Comparison of ENCODE assay signal across 16 cellular contexts in the genomic region with DNA sequence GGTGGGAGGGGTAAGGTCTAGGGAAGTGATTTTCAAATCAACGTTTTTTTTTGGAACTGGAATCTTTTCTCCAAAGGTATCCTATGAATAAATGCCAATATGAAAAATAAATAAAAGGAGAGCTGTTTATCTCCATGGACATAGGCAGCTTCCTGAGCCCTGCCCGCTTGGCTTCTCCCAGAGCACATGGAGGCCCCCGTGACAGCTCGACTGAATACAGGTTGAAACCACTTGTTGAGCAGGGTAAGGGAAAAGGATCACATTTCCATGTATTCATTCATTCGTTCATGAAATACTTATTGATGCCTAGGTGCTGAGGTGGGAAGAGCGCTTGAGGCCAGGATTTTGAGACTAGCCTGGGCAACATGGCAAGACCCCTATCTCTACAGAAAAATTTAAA.
DNase-seq lines count a peak whose midpoint lies in the region; ATAC-seq, FAIRE-seq and TF ChIP-seq lines count a peak whose summit lies in the region.
"Had no signal": no experiment of that assay in that cellular context is flagged by ENCODE, and none has a peak within 500 bp of the region (broad histone marks: within the 10 kb centered on the region; RNA-seq: fewer than 3 reads in every experiment).

No MANE protein-coding gene starts in this region.

- H3K36me3 ChIP-seq in BLaER1 = no peaks in the 10 kb centered on the region
- no peaks in the 10 kb centered on the region for H3K36me3 ChIP-seq in Loucy (ENCODE audit: insufficient read depth, low read length)
- H3K36me3 ChIP-seq in endothelial cell of umbilical vein (ENCODE audit: control insufficient read depth in 2 of 2, extremely low read depth in 1 of 2, insufficient read depth in 2 of 2, low read length in 2 of 2) = no peaks in the 10 kb centered on the region
- H3K36me3 ChIP-seq in osteoblast (ENCODE audit: insufficient read depth, low read length) = no peaks in the 10 kb centered on the region

- H3K4me3 Mint-ChIP-seq in neural crest cell = no peak overlapping the region
- H3K4me3 Mint-ChIP-seq: CD4-positive, CD25-positive, alpha-beta regulatory T cell; H9 had no signal

- peak overlapping the region; percentile 53 for H3K27ac Mint-ChIP-seq in neural crest cell (ENCODE audit: unreplicated experiment)
- H3K27ac Mint-ChIP-seq: CD4-positive, CD25-positive, alpha-beta regulatory T cell had no signal

- H3K9me3 ChIP-seq in BLaER1 = no peaks in the 10 kb centered on the region
- no peaks in the 10 kb centered on the region for H3K9me3 ChIP-seq in Loucy (ENCODE audit: insufficient read depth, low read depth, low read length)
- no peaks in the 10 kb centered on the region for H3K9me3 ChIP-seq in endothelial cell of umbilical vein (replicated peaks; ENCODE audit: control insufficient read depth, insufficient read depth, low read length)
- no peaks in the 10 kb centered on the region for H3K9me3 ChIP-seq in osteoblast (ENCODE audit: low read depth, low read length)

- H3K27me3 ChIP-seq in BLaER1 = no peaks in the 10 kb centered on the region
- no peaks in the 10 kb centered on the region for H3K27me3 ChIP-seq in Loucy (ENCODE audit: insufficient read depth, low read length, poor library complexity, severe bottlenecking)
- no peaks in the 10 kb centered on the region for H3K27me3 ChIP-seq in endothelial cell of umbilical vein (ENCODE audit: control insufficient read depth in 2 of 2, insufficient read depth in 2 of 2, low read length in 2 of 2)
- H3K27me3 ChIP-seq in osteoblast (ENCODE audit: insufficient read depth, low read length) = no peaks in the 10 kb centered on the region

- H3K9me2 ChIP-seq in Loucy (replicated peaks; ENCODE audit: low read depth, low read length) = no peaks in the 10 kb centered on the region

- POLR2A ChIA-PET in endothelial cell of umbilical vein (lab: Charles Lee) = no interaction called here

- H4K20me1 ChIP-seq in BLaER1 (no peaks in the 10 kb centered on the region), Loucy (ENCODE audit: insufficient read depth, low read length, poor library complexity, severe bottlenecking) (no peaks in the 10 kb centered on the region), endothelial cell of umbilical vein (replicated peaks; ENCODE audit: control insufficient read depth, extremely low read depth, insufficient read depth, low read length) (no peaks in the 10 kb centered on the region), osteoblast (ENCODE audit: insufficient read depth, low read length) (no peaks in the 10 kb centered on the region)

- H3F3A ChIP-seq in Loucy (ENCODE audit: low read depth) = no peaks in the 10 kb centered on the region

- FAIRE-seq in endothelial cell of umbilical vein (lab: Jason Lieb, UNC) = peak; percentile 46
- FAIRE-seq: GM18507, HepG2, HTR-8/SVneo, K562 had no signal

- no peaks in the 10 kb centered on the region for H3K9me3 Mint-ChIP-seq in neural crest cell
- H3K9me3 Mint-ChIP-seq: CD4-positive, CD25-positive, alpha-beta regulatory T cell; H9 had no signal

- H3K4me1 ChIP-seq in BLaER1 = peaks cover 59% of the 10 kb centered on the region
- peaks cover 27% of the 10 kb centered on the region for H3K4me1 ChIP-seq in Loucy (ENCODE audit: insufficient read depth, low read length, poor library complexity, severe bottlenecking)
- peaks cover 10% of the 10 kb centered on the region for H3K4me1 ChIP-seq in endothelial cell of umbilical vein (ENCODE audit: control insufficient read depth, extremely low read depth, insufficient read depth, low read length)
- peaks cover 7% of the 10 kb centered on the region for H3K4me1 ChIP-seq in osteoblast (ENCODE audit: insufficient read depth, low read length)

- no TSS peak for BruUV-seq in endothelial cell of umbilical vein (replicated peaks; lab: Mats Ljungman, UMichigan)

- CTCF ChIA-PET in endothelial cell of umbilical vein (lab: Charles Lee) = interaction anchor here (1.2 to 2.6 kb wide), 4 partner anchors 20 to 96 kb away, joined by 3 to 10 read pairs (median 4); no protein-coding TSS in a partner anchor

- H3K9me1 ChIP-seq in endothelial cell of umbilical vein (replicated peaks; ENCODE audit: control insufficient read depth, extremely low read depth, insufficient read depth, low read length) = no peaks in the 10 kb centered on the region

- no peaks in the 10 kb centered on the region for H3K27me3 Mint-ChIP-seq in neural crest cell (ENCODE audit: low read depth)

- H3K9ac ChIP-seq in BLaER1 = peak overlapping the region; percentile 50; the same call in 1 of the 2 replicates
- no peak overlapping the region for H3K9ac ChIP-seq in Loucy (ENCODE audit: low read depth, low read length, poor library complexity, severe bottlenecking)
- no peak overlapping the region for H3K9ac ChIP-seq in endothelial cell of umbilical vein (replicated peaks; ENCODE audit: extremely low read depth, insufficient read depth, low read length)

- ATAC-seq in GM19328 (IDR thresholded peaks at IDR 0.05; ENCODE audit: unreplicated experiment) (no peak), HG02759 (IDR thresholded peaks at IDR 0.05; ENCODE audit: unreplicated experiment) (no peak)
- ATAC-seq: HepG2, K562 had no signal

- no peaks in the 10 kb centered on the region for H3K36me3 Mint-ChIP-seq in neural crest cell (ENCODE audit: low read depth)
- H3K36me3 Mint-ChIP-seq: CD4-positive, CD25-positive, alpha-beta regulatory T cell had no signal

- H2AFZ ChIP-seq in Loucy (ENCODE audit: low read length) (no peak overlapping the region), endothelial cell of umbilical vein (ENCODE audit: low read depth, low read length) (no peak overlapping the region), osteoblast (ENCODE audit: low read length) (no peak overlapping the region)

- H3K27ac ChIP-seq in BLaER1 = peak overlapping the region; percentile 87
- no peak overlapping the region for H3K27ac ChIP-seq in endothelial cell of umbilical vein (ENCODE audit: insufficient read depth, low read depth, low read length)
- no peak overlapping the region for H3K27ac ChIP-seq in osteoblast (ENCODE audit: low read depth, low read length)
- H3K27ac ChIP-seq: 22Rv1 had no signal

- H3K79me2 ChIP-seq in Loucy (ENCODE audit: insufficient read depth, low read length) (no peaks in the 10 kb centered on the region), endothelial cell of umbilical vein (ENCODE audit: control insufficient read depth, insufficient read depth, low read length) (no peaks in the 10 kb centered on the region), osteoblast (ENCODE audit: insufficient read depth, low read length) (peaks cover 2% of the 10 kb centered on the region)

- no peak for TF ChIP-seq CTCF in Loucy (conservative IDR thresholded peaks at IDR 0.05; ENCODE audit: low read length)
- TF ChIP-seq CTCF in endothelial cell of umbilical vein (IDR thresholded peaks at IDR 0.05; ENCODE audit: extremely low read depth in 1 of 2, insufficient read depth in 1 of 2, low read depth in 1 of 2, low read length in 2 of 2) = no peak
- no peak for TF ChIP-seq CTCF in neural crest cell (conservative IDR thresholded peaks at IDR 0.05)
- TF ChIP-seq CTCF in osteoblast (IDR thresholded peaks at IDR 0.05; ENCODE audit: extremely low read depth, low read depth, low read length) = no peak

- peaks cover 14% of the 10 kb centered on the region for H3K4me1 Mint-ChIP-seq in neural crest cell
- H3K4me1 Mint-ChIP-seq: CD4-positive, CD25-positive, alpha-beta regulatory T cell had no signal

- no peak for TF ChIP-seq POLR2A in endothelial cell of umbilical vein (IDR thresholded peaks at IDR 0.05; ENCODE audit: low read depth, low read length)

- dilution Hi-C loops in endothelial cell of umbilical vein (cut with MboI; ENCODE audit: extremely low pct_ligation_motif_present, low sequenced_read_pairs) = no loop called here

- H3K4me2 ChIP-seq in BLaER1 (peak overlapping the region; percentile 84), Loucy (ENCODE audit: low read depth, low read length, poor library complexity, severe bottlenecking) (peak overlapping the region; percentile 5), endothelial cell of umbilical vein (ENCODE audit: insufficient read depth, low read length) (peak overlapping the region; percentile 5), osteoblast (ENCODE audit: insufficient read depth, low read length) (no peak overlapping the region)

- DNase-seq in endothelial cell of umbilical vein (ENCODE audit: low read depth, low spot score) = no peak
- DNase-seq in neural crest cell (ENCODE audit: low read depth, low spot score) = no peak
- no peak for DNase-seq in osteoblast (ENCODE audit: insufficient read length, low spot score, missing footprints)
- DNase-seq: CD4-positive, CD25-positive, alpha-beta regulatory T cell; DMS53; GOT3 had no signal

- H3K4me3 ChIP-seq in BLaER1 (peak overlapping the region; percentile 31), Loucy (ENCODE audit: low read length, poor library complexity, severe bottlenecking) (no peak overlapping the region), endothelial cell of umbilical vein (replicated peaks in 1 of 3; ENCODE audit: insufficient read depth in 1 of 3, low read depth in 1 of 3, low read length in 3 of 3) (no peak overlapping the region), osteoblast (ENCODE audit: insufficient read depth, low read length) (no peak overlapping the region)
- H3K4me3 ChIP-seq: K562 had no signal

- intact Hi-C loops in endothelial cell of umbilical vein (cut with micrococcal nuclease) = loop anchor here (1.0 to 5.0 kb wide), 2 partner anchors 9 to 360 kb away; no protein-coding TSS in a partner anchor

TF ChIP-seq in endothelial cell of umbilical vein, 7 proteins besides CTCF, POLR2A, EP300 and RAD21:
- TF ChIP-seq, protein P1, sequence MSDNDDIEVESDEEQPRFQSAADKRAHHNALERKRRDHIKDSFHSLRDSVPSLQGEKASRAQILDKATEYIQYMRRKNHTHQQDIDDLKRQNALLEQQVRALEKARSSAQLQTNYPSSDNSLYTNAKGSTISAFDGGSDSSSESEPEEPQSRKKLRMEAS (IDR thresholded peaks at IDR 0.05; ENCODE audit: insufficient read depth, insufficient read length) = no peak
- TF ChIP-seq GATA2 (IDR thresholded peaks at IDR 0.05; ENCODE audit: insufficient read depth, insufficient read length, low read depth, low read length) = no peak
- TF ChIP-seq JUN (IDR thresholded peaks at IDR 0.05; ENCODE audit: borderline replicate concordance, insufficient read depth, insufficient read length, low read depth) = no peak
